Comparison of ENCODE assay signal across 29 cellular contexts in genomic region chr3:126200534-126200933, GRCh38. TPM values are rescaled to one million over a fixed set of nuclear protein-coding genes. Genes with fewer than 3 reads are reported as not detected.
"Had no signal": no experiment of that assay in that cellular context is flagged by ENCODE, and none has a peak within 500 bp of the region (broad histone marks: within the 10 kb centered on the region; RNA-seq: fewer than 3 reads in every experiment).

No MANE protein-coding gene starts in this region.

- H3K36me3 ChIP-seq: esophagus squamous epithelium, gastroesophageal sphincter, heart left ventricle, lower lobe of right lung had no signal

- H3K9me3 Mint-ChIP-seq: immature natural killer cell had no signal

- FAIRE-seq: colon, endothelial cell of umbilical vein, frontal cortex, kidney had no signal

- H3K4me2 ChIP-seq: hepatocyte had no signal

- H3K4me3 ChIP-seq: coronary artery, dorsolateral prefrontal cortex, esophagus squamous epithelium, gastroesophageal sphincter, heart left ventricle, hepatocyte, lower lobe of right lung, mucosa of descending colon had no signal

- H3K36me3 Mint-ChIP-seq: immature natural killer cell; mesothelial cell of epicardium; naive B cell; naive thymus-derived CD8-positive, alpha-beta T cell had no signal

- ATAC-seq: foreskin keratinocyte; gastroesophageal sphincter; heart left ventricle; left lobe of liver; left ventricle myocardium superior; lower lobe of right lung; naive thymus-derived CD8-positive, alpha-beta T cell had no signal

- H3K27me3 ChIP-seq: dorsolateral prefrontal cortex, foreskin keratinocyte, gastroesophageal sphincter, heart left ventricle, hepatocyte had no signal

- H3K9me3 ChIP-seq: esophagus squamous epithelium, gastroesophageal sphincter, heart left ventricle, lower lobe of right lung, mucosa of descending colon had no signal

- H3K79me2 ChIP-seq: hepatocyte had no signal

- H3K27ac ChIP-seq: coronary artery, dorsolateral prefrontal cortex, esophagus squamous epithelium, foreskin keratinocyte, gastroesophageal sphincter, heart left ventricle, hepatocyte, lower lobe of right lung had no signal

- H3K4me3 Mint-ChIP-seq: immature natural killer cell; mesothelial cell of epicardium; naive B cell; naive thymus-derived CD8-positive, alpha-beta T cell had no signal

- H3K4me1 Mint-ChIP-seq: immature natural killer cell; naive B cell; naive thymus-derived CD8-positive, alpha-beta T cell had no signal

- H3K27ac Mint-ChIP-seq: immature natural killer cell; mesothelial cell of epicardium; naive B cell; naive thymus-derived CD8-positive, alpha-beta T cell had no signal

- H3K4me1 ChIP-seq: esophagus squamous epithelium, foreskin keratinocyte, heart left ventricle, lower lobe of right lung had no signal

- H2AFZ ChIP-seq: hepatocyte had no signal

- DNase-seq: dermis blood vessel endothelial cell; dorsolateral prefrontal cortex; effector CD4-positive, alpha-beta T cell; effector memory CD4-positive, alpha-beta T cell; esophagus squamous epithelium; foreskin keratinocyte; heart left ventricle; hypothalamus; immature natural killer cell; islet precursor cell; kidney; kidney glomerular epithelial cell; left colon; left ventricle myocardium superior; lower lobe of right lung; mucosa of descending colon; naive B cell; naive thymus-derived CD8-positive, alpha-beta T cell had no signal

RNA-seq across cellular contexts. Expression of gene ALDH1L1, which starts 20.1 kb away (rescaled TPM):
- total RNA-seq: dermis blood vessel endothelial cell; endothelial cell of umbilical vein; fibroblast of lung; lung microvascular endothelial cell; myocyte; naive thymus-derived CD8-positive, alpha-beta T cell had no signal
- polyA plus RNA-seq: endothelial cell of umbilical vein; fibroblast of lung; immature natural killer cell; naive thymus-derived CD8-positive, alpha-beta T cell had no signal
